Comparison of ENCODE assay signal across 8 cellular contexts in the genomic region with DNA sequence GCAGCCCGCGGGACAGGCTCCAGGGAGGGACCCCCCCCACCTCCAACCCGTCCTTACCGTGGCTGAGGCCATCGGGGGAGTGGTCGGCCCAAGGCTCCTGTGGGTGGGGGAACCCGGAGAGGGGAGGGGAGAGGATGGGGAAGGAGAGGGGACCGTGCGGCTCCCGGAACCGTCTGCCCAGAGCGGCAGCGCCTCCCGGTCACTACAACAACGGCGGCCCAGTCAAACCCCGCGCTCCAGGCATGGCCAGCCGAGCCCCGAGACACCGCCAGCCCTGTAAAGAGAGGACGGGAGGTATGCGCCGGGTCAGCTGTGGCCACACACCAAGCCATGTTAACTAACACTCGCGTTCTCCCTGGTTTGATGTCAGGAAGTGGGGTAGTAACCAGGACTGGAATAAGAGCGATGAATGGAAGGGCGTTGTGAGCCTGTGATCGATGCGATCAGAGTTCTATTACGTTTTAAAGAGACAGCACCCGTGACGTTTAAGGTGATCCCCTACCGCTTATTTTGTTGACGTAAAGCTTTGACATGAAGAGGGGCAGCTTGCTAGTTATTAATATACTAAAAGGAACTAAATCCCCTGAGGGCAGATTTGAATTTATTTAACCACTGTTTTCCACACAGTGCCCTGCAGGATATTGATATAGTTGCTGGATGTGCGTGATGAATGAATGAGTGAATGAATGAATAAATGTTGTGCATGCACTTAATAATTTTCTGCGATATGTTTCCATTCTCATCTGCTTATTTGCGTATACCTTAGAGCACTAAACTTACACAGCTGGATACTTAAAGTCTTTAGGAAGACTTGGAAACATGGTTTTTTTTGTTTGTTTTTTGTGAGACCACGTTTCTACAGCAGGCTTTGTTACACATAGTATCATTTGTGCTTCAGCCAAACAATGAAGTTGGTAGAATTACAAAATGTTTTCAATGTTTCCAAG. TPM values are rescaled to one million over a fixed set of nuclear protein-coding genes. Genes with fewer than 3 reads are reported as not detected.
DNase-seq lines count a peak whose midpoint lies in the region; ATAC-seq and TF ChIP-seq lines count a peak whose summit lies in the region.

A gene (minus strand): TSS at position 224 of the 947 bp plus-strand sequence. CDS start 152 bp downstream, at position 72.

- peak within 1 kb of the TSS; percentile 71 for H3K27ac ChIP-seq in RWPE2 (ENCODE audit: poor library complexity, severe bottlenecking)
- peak within 1 kb of the TSS; percentile 77 for H3K27ac ChIP-seq in naive thymus-derived CD4-positive, alpha-beta T cell (ENCODE audit: low read depth, low read length)

- H3K27me3 Mint-ChIP-seq in activated T-helper 2 cell treated with anti-CD3 and anti-CD28 coated beads, Interferon-gamma antibody, Interleukin-2, Interleukin-4, amounts not matched to agents 10 μg/mL and 5 μg/mL and 100 μg/mL, durations not matched to agents 14 hours and 24 hours and 36 hours (ENCODE audit: low read depth) = no peaks in the 10 kb centered on the region
- H3K27me3 Mint-ChIP-seq in naive thymus-derived CD4-positive, alpha-beta T cell = no peaks in the 10 kb centered on the region
- H3K27me3 Mint-ChIP-seq in stimulated activated naive B cell treated with anti-CD40 and anti-IgM and Interleukin-4, amounts not matched to agents 10 μg/mL and 1 μg/mL and 100 μg/mL, for 72 hours = no peaks in the 10 kb centered on the region

- peaks cover 35% of the 10 kb centered on the region for H3K36me3 Mint-ChIP-seq in activated T-helper 2 cell treated with anti-CD3 and anti-CD28 coated beads, Interferon-gamma antibody, Interleukin-2, Interleukin-4, amounts not matched to agents 10 μg/mL and 5 μg/mL and 100 μg/mL, durations not matched to agents 14 hours and 24 hours and 36 hours (ENCODE audit: low read depth)
- peaks cover 5 to 28% (median 18%) of the 10 kb centered on the region in 5 donors for H3K36me3 Mint-ChIP-seq in naive thymus-derived CD4-positive, alpha-beta T cell
- peaks cover 19 to 22% of the 10 kb centered on the region in 2 donors for H3K36me3 Mint-ChIP-seq in stimulated activated naive B cell treated with anti-CD40 and anti-IgM and Interleukin-4, amounts not matched to agents 10 μg/mL and 1 μg/mL and 100 μg/mL, for 72 hours

- H3K9me3 ChIP-seq in RWPE2 (ENCODE audit: severe bottlenecking) = no peaks in the 10 kb centered on the region
- H3K9me3 ChIP-seq in naive thymus-derived CD4-positive, alpha-beta T cell (ENCODE audit: control insufficient read depth in 2 of 3, low read length in 3 of 3) = no peaks in the 10 kb centered on the region

- CTCF ChIA-PET in naive thymus-derived CD4-positive, alpha-beta T cell (lab: Charles Lee) = interaction anchor here (0.5 to 2.3 kb wide), 3 partner anchors 58 to 346 kb away, joined by 3 to 10 read pairs (median 3); no protein-coding TSS in a partner anchor

- no peak for TF ChIP-seq CTCF in RWPE2 (IDR thresholded peaks at IDR 0.05; ENCODE audit: poor library complexity, severe bottlenecking)

- H3K27me3 ChIP-seq in H7 (ENCODE audit: control insufficient read depth, insufficient read depth, low read length) (no peaks in the 10 kb centered on the region), RWPE2 (ENCODE audit: insufficient read depth, poor library complexity, severe bottlenecking) (no peaks in the 10 kb centered on the region)
- no peaks in the 10 kb centered on the region for H3K27me3 ChIP-seq in naive thymus-derived CD4-positive, alpha-beta T cell (ENCODE audit: control insufficient read depth in 2 of 2, insufficient read depth in 2 of 2, low read length in 2 of 2)

- DNase-seq in ELF-1 (ENCODE audit: low read depth, low spot score) = peak; percentile 89
- DNase-seq in H7 = peak; percentile 88
- peak; percentile 89 for DNase-seq in LoVo (ENCODE audit: low spot score)
- peak; percentile 86 for DNase-seq in RWPE2 (ENCODE audit: low spot score)
- DNase-seq in activated T-helper 2 cell treated with anti-CD3 and anti-CD28 coated beads, Interferon-gamma antibody, Interleukin-2, Interleukin-4, amounts not matched to agents 10 μg/mL and 5 μg/mL and 100 μg/mL, durations not matched to agents 14 hours and 24 hours and 36 hours (ENCODE audit: low spot score) = peak; percentile 72
- DNase-seq in fibroblast of peridontal ligament (ENCODE audit: extremely low read depth) = peak; percentile 73
- DNase-seq in naive thymus-derived CD4-positive, alpha-beta T cell = peak; percentile 45 to 80 (median 69)
- DNase-seq in stimulated activated naive B cell treated with anti-CD40 and anti-IgM and Interleukin-4, amounts not matched to agents 10 μg/mL and 1 μg/mL and 100 μg/mL, for 72 hours = peak; percentile 79

- H3K4me3 ChIP-seq in H7 (ENCODE audit: insufficient read depth, low read depth, low read length) = peak within 1 kb of the TSS; percentile 83
- peak within 1 kb of the TSS; percentile 93 for H3K4me3 ChIP-seq in RWPE2 (ENCODE audit: severe bottlenecking)
- peak within 1 kb of the TSS; percentile 90 for H3K4me3 ChIP-seq in naive thymus-derived CD4-positive, alpha-beta T cell (ENCODE audit: low read length)

- peaks cover 58% of the 10 kb centered on the region for H3K4me1 Mint-ChIP-seq in activated T-helper 2 cell treated with anti-CD3 and anti-CD28 coated beads, Interferon-gamma antibody, Interleukin-2, Interleukin-4, amounts not matched to agents 10 μg/mL and 5 μg/mL and 100 μg/mL, durations not matched to agents 14 hours and 24 hours and 36 hours (ENCODE audit: low read depth)
- peaks cover 30 to 62% (median 51%) of the 10 kb centered on the region in 7 donors for H3K4me1 Mint-ChIP-seq in naive thymus-derived CD4-positive, alpha-beta T cell
- H3K4me1 Mint-ChIP-seq in stimulated activated naive B cell treated with anti-CD40 and anti-IgM and Interleukin-4, amounts not matched to agents 10 μg/mL and 1 μg/mL and 100 μg/mL, for 72 hours = peaks cover 21 to 56% of the 10 kb centered on the region in 2 donors

- no peaks in the 10 kb centered on the region for H3K9me3 Mint-ChIP-seq in activated T-helper 2 cell treated with anti-CD3 and anti-CD28 coated beads, Interferon-gamma antibody, Interleukin-2, Interleukin-4, amounts not matched to agents 10 μg/mL and 5 μg/mL and 100 μg/mL, durations not matched to agents 14 hours and 24 hours and 36 hours
- H3K9me3 Mint-ChIP-seq in naive thymus-derived CD4-positive, alpha-beta T cell = no peaks in the 10 kb centered on the region
- H3K9me3 Mint-ChIP-seq in stimulated activated naive B cell treated with anti-CD40 and anti-IgM and Interleukin-4, amounts not matched to agents 10 μg/mL and 1 μg/mL and 100 μg/mL, for 72 hours = no peaks in the 10 kb centered on the region

- ATAC-seq in RWPE2 (ENCODE audit: low read depth) = peak; percentile 77
- ATAC-seq in naive thymus-derived CD4-positive, alpha-beta T cell = peak; percentile 63
- ATAC-seq in stimulated activated naive B cell treated with anti-CD40 and anti-IgM and Interleukin-4, amounts not matched to agents 10 μg/mL and 1 μg/mL and 100 μg/mL, for 72 hours (replicated peaks) = peak; percentile 72 to 78

- H3K36me3 ChIP-seq in H7 (replicated peaks; ENCODE audit: control insufficient read depth, insufficient read depth, low read length) = no peaks in the 10 kb centered on the region
- peaks cover 19% of the 10 kb centered on the region for H3K36me3 ChIP-seq in RWPE2 (ENCODE audit: low read depth)
- peaks cover 0 to 13% (median 0%) of the 10 kb centered on the region in 3 experiments for H3K36me3 ChIP-seq in naive thymus-derived CD4-positive, alpha-beta T cell (ENCODE audit: control insufficient read depth in 2 of 3, insufficient read depth in 3 of 3, low read length in 3 of 3)

- H3K4me3 Mint-ChIP-seq in activated T-helper 2 cell treated with anti-CD3 and anti-CD28 coated beads, Interferon-gamma antibody, Interleukin-2, Interleukin-4, amounts not matched to agents 10 μg/mL and 5 μg/mL and 100 μg/mL, durations not matched to agents 14 hours and 24 hours and 36 hours (ENCODE audit: low read depth) = peak within 1 kb of the TSS; percentile 99
- peak within 1 kb of the TSS; percentile 87 to 98 (median 96) for H3K4me3 Mint-ChIP-seq in naive thymus-derived CD4-positive, alpha-beta T cell
- peak within 1 kb of the TSS; percentile 92 to 93 for H3K4me3 Mint-ChIP-seq in stimulated activated naive B cell treated with anti-CD40 and anti-IgM and Interleukin-4, amounts not matched to agents 10 μg/mL and 1 μg/mL and 100 μg/mL, for 72 hours

- intact Hi-C loops in activated T-helper 2 cell treated with anti-CD3 and anti-CD28 coated beads, Interferon-gamma antibody, Interleukin-2, Interleukin-4, amounts not matched to agents 10 μg/mL and 5 μg/mL and 100 μg/mL, durations not matched to agents 14 hours and 24 hours and 36 hours (cut with micrococcal nuclease) = loop anchor here (1.0 to 2.0 kb wide), 5 partner anchors 32 to 1384 kb away; a partner anchor contains a TSS
- intact Hi-C loops in naive thymus-derived CD4-positive, alpha-beta T cell (cut with micrococcal nuclease) = loop anchor here (1.0 to 10.0 kb wide), 12 partner anchors 174 to 1491 kb away; a partner anchor contains a TSS

- H3K27ac Mint-ChIP-seq in activated T-helper 2 cell treated with anti-CD3 and anti-CD28 coated beads, Interferon-gamma antibody, Interleukin-2, Interleukin-4, amounts not matched to agents 10 μg/mL and 5 μg/mL and 100 μg/mL, durations not matched to agents 14 hours and 24 hours and 36 hours = peak within 1 kb of the TSS; percentile 99
- peak within 1 kb of the TSS; percentile 67 to 96 (median 88) for H3K27ac Mint-ChIP-seq in naive thymus-derived CD4-positive, alpha-beta T cell
- H3K27ac Mint-ChIP-seq in stimulated activated naive B cell treated with anti-CD40 and anti-IgM and Interleukin-4, amounts not matched to agents 10 μg/mL and 1 μg/mL and 100 μg/mL, for 72 hours = peak within 1 kb of the TSS; percentile 96

- POLR2A ChIA-PET in naive thymus-derived CD4-positive, alpha-beta T cell (lab: Charles Lee) = interaction anchor here (0.9 to 1.6 kb wide), 3 partner anchors 51 to 174 kb away, joined by 4 to 5 read pairs (median 5); a partner anchor contains a TSS

- peaks cover 18% of the 10 kb centered on the region for H3K4me1 ChIP-seq in RWPE2 (ENCODE audit: insufficient read depth, poor library complexity, severe bottlenecking)
- peaks cover 30 to 35% of the 10 kb centered on the region in 2 donors for H3K4me1 ChIP-seq in naive thymus-derived CD4-positive, alpha-beta T cell (ENCODE audit: control insufficient read depth in 2 of 2, insufficient read depth in 2 of 2, low read length in 2 of 2)

RNA-seq across cellular contexts. Expression of the gene that starts here (rescaled TPM):
- total RNA-seq in H7 (2014; rRNA removed; shearing (Covaris generic)) = 22.6 and 27.7 TPM in 2 replicates
- total RNA-seq in activated T-helper 2 cell treated with anti-CD3 and anti-CD28 coated beads, Interferon-gamma antibody, Interleukin-2, Interleukin-4, amounts not matched to agents 10 μg/mL and 5 μg/mL and 100 μg/mL, durations not matched to agents 14 hours and 24 hours and 36 hours = 24.8 and 25.5 TPM in 2 replicates
- 10 to 100 TPM; 19.5 to 38.7 (median 23.4) TPM for total RNA-seq in naive thymus-derived CD4-positive, alpha-beta T cell
- 10 to 100 TPM; 19.4 to 28.0 TPM for polyA plus RNA-seq in naive thymus-derived CD4-positive, alpha-beta T cell

Comparison
In these comparisons a context has a peak if more than half of its experiments do, and no peak if none do; other contexts are left out.
1. Peak in every context shown above with its lines: DNase-seq, ATAC-seq, H3K4me3 ChIP-seq and H3K27ac ChIP-seq.